In the genomic region with DNA sequence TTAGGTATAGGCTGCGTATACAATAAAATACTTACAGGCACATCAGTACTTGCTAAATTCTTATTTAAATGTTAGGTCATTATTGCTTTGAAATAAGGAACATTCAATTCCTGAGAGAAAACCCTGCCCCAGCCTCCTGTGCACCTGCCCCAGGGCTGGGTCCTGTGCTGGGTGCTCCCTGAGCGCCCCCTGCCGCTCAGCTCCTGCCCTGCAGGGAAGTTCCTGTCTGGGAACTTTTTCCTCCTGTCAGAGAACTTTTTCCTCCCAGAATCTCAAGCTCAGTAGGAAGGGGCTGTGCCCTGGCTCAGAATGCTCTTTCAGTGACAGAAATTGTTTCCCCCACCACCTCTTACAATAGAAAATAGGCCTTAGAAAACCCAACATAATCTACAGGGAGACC, we compare ENCODE assay signal across 11 cellular contexts.
DNase-seq lines count a peak whose midpoint lies in the region; ATAC-seq and TF ChIP-seq lines count a peak whose summit lies in the region.
"Had no signal": no experiment of that assay in that cellular context is flagged by ENCODE, and none has a peak within 500 bp of the region (broad histone marks: within the 10 kb centered on the region; RNA-seq: fewer than 3 reads in every experiment).

No MANE protein-coding gene starts in this region.

- TF ChIP-seq CTCF in A673 (conservative IDR thresholded peaks at IDR 0.05; ENCODE audit: low read depth, low read length), result peak; percentile 92
- peak; percentile 65 for TF ChIP-seq CTCF in GM12865 (IDR thresholded peaks at IDR 0.05; ENCODE audit: insufficient read depth, low read depth, low read length, missing control alignments)

- CTCF ChIA-PET in A673 (lab: Charles Lee), result interaction anchor here (0.6 to 1.5 kb wide), 4 partner anchors 9 to 118 kb away, joined by 3 to 12 read pairs (median 4); no protein-coding TSS in a partner anchor

- no peaks in the 10 kb centered on the region for H3K4me1 ChIP-seq in A673 (ENCODE audit: insufficient read depth, low read length, poor library complexity, severe bottlenecking)

- DNase-seq in A673 (ENCODE audit: low spot score), result peak; percentile 22
- DNase-seq in GM12865 (ENCODE audit: low read depth), result peak; percentile 1
- peak; percentile 26 for DNase-seq in SK-MEL-5 (ENCODE audit: low read depth, low spot score)
- DNase-seq in effector CD8-positive, alpha-beta T cell (lab: John Stamatoyannopoulos, UW), result peak; percentile 8
- DNase-seq in NCI-H2227 treated with DMSO at 0.1 percent for 48 hours (lab: John Stamatoyannopoulos, UW), result no peak
- no peak for DNase-seq in DMS114 treated with DMSO at 0.1 percent for 48 hours (lab: John Stamatoyannopoulos, UW; ENCODE audit: unreplicated experiment)
- no peak for DNase-seq in NCI-H1092 (lab: John Stamatoyannopoulos, UW)
- DNase-seq: foreskin melanocyte, GF-D8, NCI-H510A treated with DMSO at 0.1 percent for 48 hours had no signal

- intact Hi-C loops in A673 (cut with micrococcal nuclease; ENCODE audit: unreplicated experiment), result no loop called here

- no TSS peak for BruUV-seq in A673 (replicated peaks; lab: Mats Ljungman, UMichigan)

- no peak overlapping the region for H3K27ac ChIP-seq in A673 (ENCODE audit: low read depth, low read length, poor library complexity, severe bottlenecking)

- H3K36me3 ChIP-seq in A673 (ENCODE audit: insufficient read depth, low read length, poor library complexity, severe bottlenecking), result no peaks in the 10 kb centered on the region

- H3K4me3 ChIP-seq in A673 (ENCODE audit: low read depth, low read length, poor library complexity, severe bottlenecking) (no peak overlapping the region), GM12865 (ENCODE audit: low read depth, low read length) (no peak overlapping the region)

- H3K9me3 ChIP-seq in A673 (ENCODE audit: low read depth, low read length, poor library complexity, severe bottlenecking), result no peaks in the 10 kb centered on the region

- peaks cover 86% of the 10 kb centered on the region for H3K27me3 ChIP-seq in A673 (replicated peaks; ENCODE audit: insufficient read depth, low read depth, low read length, poor library complexity)

- in situ Hi-C loops in SK-MEL-5 (cut with HindIII; ENCODE audit: low pct_unique_long_range_greater_than_20kb, low sequenced_read_pairs), result no loop called here

- ATAC-seq in GM21526 (IDR thresholded peaks at IDR 0.05; ENCODE audit: low FRiP score, unreplicated experiment), result no peak

- POLR2A ChIA-PET in A673 (lab: Charles Lee; ENCODE audit: low non-redundant PET), result no interaction called here

Comparison
In these comparisons a context has a peak if more than half of its experiments do, and no peak if none do; other contexts are left out.
1. DNase-seq: peak in A673 (single experiment), GM12865 (single experiment), SK-MEL-5 (single experiment) and effector CD8-positive, alpha-beta T cell (single experiment); none in NCI-H2227 treated with DMSO at 0.1 percent for 48 hours (single experiment), DMS114 treated with DMSO at 0.1 percent for 48 hours (single experiment) and NCI-H1092 (single experiment).